Comparison of ENCODE assay signal across 1 cellular context in genomic region chr5:125267636-125268248, GRCh38.
TF ChIP-seq lines count a peak whose summit lies in the region.

No MANE protein-coding gene starts in this region.

TF ChIP-seq in H1, 55 proteins besides CTCF, POLR2A, EP300 and RAD21:
- no peak for TF ChIP-seq POLR2AphosphoS5 (IDR thresholded peaks at IDR 0.05; ENCODE audit: low read depth, low read length)
